Comparison of ENCODE assay signal across 9 cellular contexts in the genomic region with DNA sequence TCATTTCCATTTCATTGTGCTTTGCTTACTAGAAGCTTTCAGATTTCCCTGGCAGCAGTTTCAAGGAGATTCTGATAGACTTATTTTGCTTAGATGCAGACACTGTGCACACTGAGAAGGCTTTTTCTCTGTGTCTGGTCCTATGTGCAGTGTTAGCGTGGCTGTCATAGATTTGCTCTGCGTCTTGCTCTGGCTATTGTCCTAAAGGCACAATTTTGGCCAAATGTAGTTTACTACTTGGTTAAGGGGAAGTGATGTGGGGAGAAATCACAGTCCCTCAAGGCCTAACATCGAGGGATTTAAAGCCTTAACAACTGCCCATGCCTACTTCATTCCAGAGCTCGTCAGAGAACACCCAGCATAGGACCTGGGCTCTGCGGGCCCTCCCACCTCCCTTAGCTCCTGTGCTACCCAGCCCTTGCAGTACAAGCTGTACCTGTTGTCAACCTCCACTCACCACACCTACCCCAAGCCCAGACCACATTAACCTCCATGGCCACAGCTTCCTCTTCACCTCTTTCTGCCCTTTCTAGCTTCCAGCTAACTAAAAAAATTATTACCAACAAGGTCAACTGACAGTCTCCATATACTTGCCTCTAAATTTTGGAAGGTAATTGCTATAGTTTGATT. TPM values are rescaled to one million over a fixed set of nuclear protein-coding genes. Genes with fewer than 3 reads are reported as not detected.
A peak's percentile ranks its signal among the peaks of the same experiment; 100 is the strongest.
DNase-seq lines count a peak whose midpoint lies in the region; ATAC-seq and TF ChIP-seq lines count a peak whose summit lies in the region.
"Had no signal": no experiment of that assay in that cellular context is flagged by ENCODE, and none has a peak within 500 bp of the region (broad histone marks: within the 10 kb centered on the region; RNA-seq: fewer than 3 reads in every experiment).

No MANE protein-coding gene starts in this region.

- ATAC-seq in GM18520 (IDR thresholded peaks at IDR 0.05; ENCODE audit: unreplicated experiment) (peak; percentile 56), HG03457 (IDR thresholded peaks at IDR 0.05; ENCODE audit: unreplicated experiment) (peak; percentile 71), HG02840 (IDR thresholded peaks at IDR 0.05; ENCODE audit: low FRiP score, unreplicated experiment) (no peak), HG02973 (IDR thresholded peaks at IDR 0.05; ENCODE audit: unreplicated experiment) (no peak), WTC11 (no peak; the same call in 1 of the 2 replicates)

- TF ChIP-seq CTCF in WTC11 (IDR thresholded peaks at IDR 0.05), result no peak

- H3K36me3 Mint-ChIP-seq in WTC11, result no peaks in the 10 kb centered on the region

- H3K4me3 Mint-ChIP-seq in WTC11, result no peak overlapping the region

- H3K27me3 Mint-ChIP-seq in WTC11 (ENCODE audit: low read depth), result no peaks in the 10 kb centered on the region

- peak; percentile 40 for DNase-seq in activated T-cell treated with anti-CD3 and anti-CD28 coated beads for 48 hours (ENCODE audit: low read depth)
- DNase-seq in stimulated activated CD4-positive, alpha-beta T cell treated with anti-CD3 and anti-CD28 coated beads, Interleukin-15, amount 100 ng/mL, for 24 hours, result peak; percentile 62
- no peak for DNase-seq in WTC11 (ENCODE audit: low spot score)
- DNase-seq in NCI-H2029 (lab: John Stamatoyannopoulos, UW), result no peak
- DNase-seq: pancreas had no signal

- POLR2A ChIA-PET in WTC11 (lab: Charles Lee), result no interaction called here

- no peak overlapping the region for H3K27ac Mint-ChIP-seq in WTC11

- CTCF ChIA-PET in WTC11 (lab: Charles Lee), result no interaction called here

- no peaks in the 10 kb centered on the region for H3K4me1 Mint-ChIP-seq in WTC11

- H3K9me3 Mint-ChIP-seq in WTC11, result no peaks in the 10 kb centered on the region

TF ChIP-seq in WTC11, 78 proteins besides CTCF, POLR2A, EP300 and RAD21:
- no peak for TF ChIP-seq JUN (CRISPR knock-in tag; IDR thresholded peaks at IDR 0.05)
- TF ChIP-seq FOXK1 (CRISPR knock-in tag; IDR thresholded peaks at IDR 0.05), result no peak
- TF ChIP-seq RORB (CRISPR knock-in tag; IDR thresholded peaks at IDR 0.05), result no peak
- TF ChIP-seq, protein P1, sequence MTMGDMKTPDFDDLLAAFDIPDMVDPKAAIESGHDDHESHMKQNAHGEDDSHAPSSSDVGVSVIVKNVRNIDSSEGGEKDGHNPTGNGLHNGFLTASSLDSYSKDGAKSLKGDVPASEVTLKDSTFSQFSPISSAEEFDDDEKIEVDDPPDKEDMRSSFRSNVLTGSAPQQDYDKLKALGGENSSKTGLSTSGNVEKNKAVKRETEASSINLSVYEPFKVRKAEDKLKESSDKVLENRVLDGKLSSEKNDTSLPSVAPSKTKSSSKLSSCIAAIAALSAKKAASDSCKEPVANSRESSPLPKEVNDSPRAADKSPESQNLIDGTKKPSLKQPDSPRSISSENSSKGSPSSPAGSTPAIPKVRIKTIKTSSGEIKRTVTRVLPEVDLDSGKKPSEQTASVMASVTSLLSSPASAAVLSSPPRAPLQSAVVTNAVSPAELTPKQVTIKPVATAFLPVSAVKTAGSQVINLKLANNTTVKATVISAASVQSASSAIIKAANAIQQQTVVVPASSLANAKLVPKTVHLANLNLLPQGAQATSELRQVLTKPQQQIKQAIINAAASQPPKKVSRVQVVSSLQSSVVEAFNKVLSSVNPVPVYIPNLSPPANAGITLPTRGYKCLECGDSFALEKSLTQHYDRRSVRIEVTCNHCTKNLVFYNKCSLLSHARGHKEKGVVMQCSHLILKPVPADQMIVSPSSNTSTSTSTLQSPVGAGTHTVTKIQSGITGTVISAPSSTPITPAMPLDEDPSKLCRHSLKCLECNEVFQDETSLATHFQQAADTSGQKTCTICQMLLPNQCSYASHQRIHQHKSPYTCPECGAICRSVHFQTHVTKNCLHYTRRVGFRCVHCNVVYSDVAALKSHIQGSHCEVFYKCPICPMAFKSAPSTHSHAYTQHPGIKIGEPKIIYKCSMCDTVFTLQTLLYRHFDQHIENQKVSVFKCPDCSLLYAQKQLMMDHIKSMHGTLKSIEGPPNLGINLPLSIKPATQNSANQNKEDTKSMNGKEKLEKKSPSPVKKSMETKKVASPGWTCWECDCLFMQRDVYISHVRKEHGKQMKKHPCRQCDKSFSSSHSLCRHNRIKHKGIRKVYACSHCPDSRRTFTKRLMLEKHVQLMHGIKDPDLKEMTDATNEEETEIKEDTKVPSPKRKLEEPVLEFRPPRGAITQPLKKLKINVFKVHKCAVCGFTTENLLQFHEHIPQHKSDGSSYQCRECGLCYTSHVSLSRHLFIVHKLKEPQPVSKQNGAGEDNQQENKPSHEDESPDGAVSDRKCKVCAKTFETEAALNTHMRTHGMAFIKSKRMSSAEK (CRISPR knock-in tag; IDR thresholded peaks at IDR 0.05; ENCODE audit: borderline replicate concordance), result no peak
- no peak for TF ChIP-seq TCF7 (CRISPR knock-in tag; IDR thresholded peaks at IDR 0.05; ENCODE audit: low read depth)
- TF ChIP-seq IRF2 (CRISPR knock-in tag; IDR thresholded peaks at IDR 0.05; ENCODE audit: borderline replicate concordance, low read depth), result no peak
- TF ChIP-seq SMAD3 (CRISPR knock-in tag; IDR thresholded peaks at IDR 0.05; ENCODE audit: borderline replicate concordance), result no peak

RNA-seq across cellular contexts. Expression of gene KATNAL1, which starts 38.9 kb away (rescaled TPM):
- total RNA-seq in WTC11 (2021), result 13.2 to 14.2 TPM (median 13.4 TPM) in 3 replicates

Comparison
In these comparisons a context has a peak if more than half of its experiments do, and no peak if none do; other contexts are left out.
1. ATAC-seq: peak in GM18520 (single experiment) and HG03457 (single experiment); none in HG02840 (single experiment), HG02973 (single experiment) and WTC11 (single experiment).
2. DNase-seq: peak in activated T-cell treated with anti-CD3 and anti-CD28 coated beads for 48 hours (single experiment) and stimulated activated CD4-positive, alpha-beta T cell treated with anti-CD3 and anti-CD28 coated beads, Interleukin-15, amount 100 ng/mL, for 24 hours (single experiment); none in WTC11 (single experiment) and NCI-H2029 (single experiment).